ENCODE assay signal across 12 cellular contexts in genomic region chrX:38811515-38812239, GRCh38. TPM values are rescaled to one million over a fixed set of nuclear protein-coding genes. Genes with fewer than 3 reads are reported as not detected.
A peak's percentile ranks its signal among the peaks of the same experiment; 100 is the strongest.
DNase-seq lines count a peak whose midpoint lies in the region; ATAC-seq and TF ChIP-seq lines count a peak whose summit lies in the region.
"Had no signal": no experiment of that assay in that cellular context is flagged by ENCODE, and none has a peak within 500 bp of the region (broad histone marks: within the 10 kb centered on the region; RNA-seq: fewer than 3 reads in every experiment).

No MANE protein-coding gene starts in this region.

- no peaks in the 10 kb centered on the region for H3K27me3 ChIP-seq in foreskin keratinocyte
- no peaks in the 10 kb centered on the region for H3K27me3 ChIP-seq in ovary
- H3K27me3 ChIP-seq: heart right ventricle, sigmoid colon had no signal

- no peak for TF ChIP-seq EP300 in ovary (IDR thresholded peaks at IDR 0.05)

- peak; percentile 12 for DNase-seq in stimulated activated CD4-positive, alpha-beta T cell treated with anti-CD3 and anti-CD28 coated beads, Interleukin-4, amount 100 ng/mL, for 24 hours
- DNase-seq in stimulated activated CD4-positive, alpha-beta T cell treated with anti-CD3 and anti-CD28 coated beads, Interleukin-12 subunit alpha, Interleukin-12 subunit beta, amount 100 ng/mL, for 4 hours = no peak
- DNase-seq in activated CD4-positive, alpha-beta memory T cell treated with anti-CD3 and anti-CD28 coated beads, Interleukin-2, amount 10 ng/mL, durations not matched to agents 7 days and 5 days = no peak
- DNase-seq in foreskin keratinocyte (peak; percentile 68 to 82), NCI-H1092 treated with DMSO at 0.1 percent for 48 hours (lab: John Stamatoyannopoulos, UW) (no peak), NCI-H1694 (lab: John Stamatoyannopoulos, UW) (no peak), ovary (no peak), midbrain (lab: John Stamatoyannopoulos, UW) (no peak)
- DNase-seq: heart right ventricle, mucosa of descending colon, NCI-H146, sigmoid colon had no signal

- H3K4me1 ChIP-seq in foreskin keratinocyte (peaks cover 3% of the 10 kb centered on the region), ovary (ENCODE audit: insufficient read depth) (peaks cover 2% of the 10 kb centered on the region)

- TF ChIP-seq POLR2A in ovary (IDR thresholded peaks at IDR 0.05) = no peak

- peak; percentile 67 for ATAC-seq in foreskin keratinocyte
- ATAC-seq: heart right ventricle, mucosa of descending colon had no signal

- CTCF ChIA-PET in activated CD4-positive, alpha-beta memory T cell treated with anti-CD3 and anti-CD28 coated beads, Interleukin-2, amount 10 ng/mL, durations not matched to agents 7 days and 5 days (lab: Charles Lee) = no interaction called here

- no peaks in the 10 kb centered on the region for H3K36me3 ChIP-seq in ovary
- H3K36me3 ChIP-seq: heart right ventricle, sigmoid colon had no signal

- TF ChIP-seq CTCF in foreskin keratinocyte (conservative IDR thresholded peaks at IDR 0.05) (no peak), ovary (IDR thresholded peaks at IDR 0.05) (no peak)

- 36 to 48% (median 45%) methylated on average over 3 of the region's 3 CpGs for WGBS in ovary, 3 donors

- no peaks in the 10 kb centered on the region for H3K9me3 Mint-ChIP-seq in activated CD4-positive, alpha-beta memory T cell treated with anti-CD3 and anti-CD28 coated beads, Interleukin-2, amount 10 ng/mL, durations not matched to agents 7 days and 5 days

- intact Hi-C loops in ovary (cut with DNase I) = no loop called here

- H3K27ac Mint-ChIP-seq in activated CD4-positive, alpha-beta memory T cell treated with anti-CD3 and anti-CD28 coated beads, Interleukin-2, amount 10 ng/mL, durations not matched to agents 7 days and 5 days = peak overlapping the region; percentile 83

- H3K4me3 Mint-ChIP-seq in activated CD4-positive, alpha-beta memory T cell treated with anti-CD3 and anti-CD28 coated beads, Interleukin-2, amount 10 ng/mL, durations not matched to agents 7 days and 5 days = no peak overlapping the region

- POLR2A ChIA-PET in activated CD4-positive, alpha-beta memory T cell treated with anti-CD3 and anti-CD28 coated beads, Interleukin-2, amount 10 ng/mL, durations not matched to agents 7 days and 5 days (lab: Charles Lee) = interaction anchor here (0.7 to 4.2 kb wide), 2 partner anchors 10 to 1365 kb away, joined by 3 to 24 read pairs; partner anchors contain the start of gene MID1IP1

- H3K9me3 ChIP-seq in ovary = no peaks in the 10 kb centered on the region
- H3K9me3 ChIP-seq: mucosa of descending colon, sigmoid colon had no signal

- H3K27me3 Mint-ChIP-seq in activated CD4-positive, alpha-beta memory T cell treated with anti-CD3 and anti-CD28 coated beads, Interleukin-2, amount 10 ng/mL, durations not matched to agents 7 days and 5 days = no peaks in the 10 kb centered on the region

- H3K4me3 ChIP-seq in ovary = no peak overlapping the region
- H3K4me3 ChIP-seq: heart right ventricle, mucosa of descending colon, sigmoid colon had no signal

- H3K27ac ChIP-seq in foreskin keratinocyte = peak overlapping the region; percentile 69
- H3K27ac ChIP-seq in ovary = no peak overlapping the region
- H3K27ac ChIP-seq: sigmoid colon had no signal

- H3K4me1 Mint-ChIP-seq in activated CD4-positive, alpha-beta memory T cell treated with anti-CD3 and anti-CD28 coated beads, Interleukin-2, amount 10 ng/mL, durations not matched to agents 7 days and 5 days = peaks cover 50% of the 10 kb centered on the region

- peaks cover 21% of the 10 kb centered on the region for H3K36me3 Mint-ChIP-seq in activated CD4-positive, alpha-beta memory T cell treated with anti-CD3 and anti-CD28 coated beads, Interleukin-2, amount 10 ng/mL, durations not matched to agents 7 days and 5 days (ENCODE audit: low read depth)

RNA-seq across cellular contexts. Expression of gene MID1IP1, which starts 10.4 kb away (rescaled TPM):
- total RNA-seq in activated CD4-positive, alpha-beta memory T cell treated with anti-CD3 and anti-CD28 coated beads, Interleukin-2, amount 10 ng/mL, durations not matched to agents 7 days and 5 days = 10 to 100 TPM; 75.7 to 76.4 TPM
- total RNA-seq in foreskin keratinocyte (52.4 and 54.7 TPM in 2 replicates), ovary (10 to 100 TPM; 37.3 to 80.9 (median 54.0) TPM)
- polyA plus RNA-seq in foreskin keratinocyte (40.0 and 40.7 TPM in 2 replicates), ovary (10 to 100 TPM; 14.5 to 60.4 TPM)

Comparison
In these comparisons a context has a peak if more than half of its experiments do, and no peak if none do; other contexts are left out.
1. DNase-seq: peak in stimulated activated CD4-positive, alpha-beta T cell treated with anti-CD3 and anti-CD28 coated beads, Interleukin-4, amount 100 ng/mL, for 24 hours (single experiment) and foreskin keratinocyte (2 of 2); none in stimulated activated CD4-positive, alpha-beta T cell treated with anti-CD3 and anti-CD28 coated beads, Interleukin-12 subunit alpha, Interleukin-12 subunit beta, amount 100 ng/mL, for 4 hours (single experiment), activated CD4-positive, alpha-beta memory T cell treated with anti-CD3 and anti-CD28 coated beads, Interleukin-2, amount 10 ng/mL, durations not matched to agents 7 days and 5 days (single experiment), NCI-H1092 treated with DMSO at 0.1 percent for 48 hours (single experiment), NCI-H1694 (single experiment), ovary (0 of 5) and midbrain (single experiment).